Comparison of ENCODE assay signal across 2 cellular contexts in the genomic region with DNA sequence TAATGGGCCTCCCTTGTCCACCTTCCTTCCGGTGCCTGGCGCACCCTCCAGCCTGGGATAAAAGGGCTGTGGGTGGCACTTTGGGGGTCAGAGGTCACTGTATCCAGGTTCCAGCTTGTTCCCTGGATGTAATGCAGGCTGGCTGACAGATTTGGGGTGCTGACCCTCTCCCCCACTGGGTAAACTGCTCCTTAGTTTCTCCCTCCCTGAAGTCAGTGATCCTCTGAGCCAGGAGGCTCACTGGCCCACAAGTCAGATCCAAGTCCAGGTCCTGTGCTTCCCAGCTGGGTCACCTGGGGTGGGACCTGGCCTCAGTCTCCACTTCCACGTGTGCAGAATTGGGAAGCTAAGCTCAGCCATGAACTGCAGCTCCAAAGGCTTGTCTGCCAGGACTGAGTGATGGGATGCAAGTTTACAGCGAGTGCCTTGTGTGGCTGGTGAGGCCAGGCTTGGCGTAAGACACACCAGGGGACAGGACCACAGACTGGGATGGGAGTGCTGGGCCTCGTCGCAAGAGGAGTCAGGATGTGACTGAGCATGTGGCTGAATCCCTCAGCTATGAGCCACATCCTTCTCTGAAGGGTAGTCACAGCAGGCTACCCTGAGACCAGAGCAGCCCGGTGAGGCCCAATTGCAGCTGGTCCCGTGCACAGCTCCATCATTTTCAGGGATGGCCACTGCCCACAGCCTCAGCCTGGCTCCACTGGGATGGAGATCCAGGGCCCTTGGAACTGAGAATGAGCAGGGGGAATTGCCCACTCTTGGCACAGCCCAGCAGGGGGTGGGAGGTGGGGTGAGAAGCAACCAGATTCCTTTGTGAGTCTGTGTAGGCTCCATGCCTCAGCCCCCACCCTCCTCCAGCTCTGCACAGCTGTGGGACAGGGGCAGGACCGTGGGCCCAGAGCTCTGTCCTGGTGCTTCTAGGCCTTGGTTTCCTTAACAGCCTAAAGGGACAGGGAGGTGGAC.
TF ChIP-seq lines count a peak whose summit lies in the region.

No MANE protein-coding gene starts in this region.

TF ChIP-seq in GM23338, 12 proteins besides CTCF, POLR2A, EP300 and RAD21:
- TF ChIP-seq EZH2phosphoT487 (IDR thresholded peaks at IDR 0.05; ENCODE audit: unreplicated experiment) (no peak), CREB1 (CRISPR knock-in tag; IDR thresholded peaks at IDR 0.05; ENCODE audit: low read depth) (no peak), POLR2AphosphoS5 (IDR thresholded peaks at IDR 0.05; ENCODE audit: low read depth) (peak; percentile 38; the same call in 1 of the 2 replicates)

TF ChIP-seq in HepG2, 621 proteins besides CTCF, POLR2A, EP300 and RAD21 (continues in another document):
- TF ChIP-seq ZBTB7A (CRISPR knock-in tag; IDR thresholded peaks at IDR 0.05) (no peak), KDM2A (CRISPR knock-in tag; IDR thresholded peaks at IDR 0.05; ENCODE audit: borderline replicate concordance, low read depth) (peak; percentile 11; the same call in 1 of the 2 replicates), ZNF180 (CRISPR knock-in tag; IDR thresholded peaks at IDR 0.05; ENCODE audit: borderline replicate concordance, low read depth) (no peak), AKAP8 (CRISPR knock-in tag; IDR thresholded peaks at IDR 0.05) (peak; percentile 17; the same call in 1 of the 2 replicates), AGO2 (optimal IDR thresholded peaks at IDR 0.05; ENCODE audit: low read depth, low read length) (peak; percentile 53), ZNF773 (CRISPR knock-in tag; IDR thresholded peaks at IDR 0.05; ENCODE audit: borderline replicate concordance) (no peak), ZNF160 (CRISPR knock-in tag; IDR thresholded peaks at IDR 0.05) (no peak), ZBTB38 (CRISPR knock-in tag; IDR thresholded peaks at IDR 0.05) (no peak), MIER3 (CRISPR knock-in tag; IDR thresholded peaks at IDR 0.05; ENCODE audit: borderline replicate concordance) (no peak), CEBPB (IDR thresholded peaks at IDR 0.05; ENCODE audit: borderline replicate concordance, low read depth, low read length) (no peak), NONO (IDR thresholded peaks at IDR 0.05) (no peak), NONO (CRISPR knock-in tag; conservative IDR thresholded peaks at IDR 0.05) (0 out of 2 replicates have a peak, but pooled peaks have one; percentile 2), MZF1 (CRISPR knock-in tag; IDR thresholded peaks at IDR 0.05; ENCODE audit: borderline replicate concordance) (no peak), KLF11 (CRISPR knock-in tag; IDR thresholded peaks at IDR 0.05) (no peak), ETV5 (CRISPR knock-in tag; IDR thresholded peaks at IDR 0.05; ENCODE audit: borderline replicate concordance) (no peak), ISX (CRISPR knock-in tag; conservative IDR thresholded peaks at IDR 0.05) (no peak), ZNF34 (CRISPR knock-in tag; IDR thresholded peaks at IDR 0.05; ENCODE audit: borderline replicate concordance) (no peak), MYC (CRISPR knock-in tag; IDR thresholded peaks at IDR 0.05; ENCODE audit: borderline replicate concordance) (0 out of 2 replicates have a peak, but pooled peaks have one; percentile 12), POLR2G (IDR thresholded peaks at IDR 0.05; ENCODE audit: low read depth, low read length) (peak; percentile 47; the same call in 1 of the 2 replicates), HDAC1 (CRISPR knock-in tag; IDR thresholded peaks at IDR 0.05) (no peak), GATAD1 (CRISPR knock-in tag; IDR thresholded peaks at IDR 0.05) (no peak), HNRNPK (IDR thresholded peaks at IDR 0.05; ENCODE audit: low read depth, low read length, poor library complexity, severe bottlenecking) (no peak), ZNF331 (CRISPR knock-in tag; IDR thresholded peaks at IDR 0.05) (no peak), TEAD2 (CRISPR knock-in tag; IDR thresholded peaks at IDR 0.05) (no peak), ZFX (CRISPR knock-in tag; IDR thresholded peaks at IDR 0.05; ENCODE audit: low read depth) (peak; percentile 38; the same call in 1 of the 2 replicates)
- TF ChIP-seq, protein P1, sequence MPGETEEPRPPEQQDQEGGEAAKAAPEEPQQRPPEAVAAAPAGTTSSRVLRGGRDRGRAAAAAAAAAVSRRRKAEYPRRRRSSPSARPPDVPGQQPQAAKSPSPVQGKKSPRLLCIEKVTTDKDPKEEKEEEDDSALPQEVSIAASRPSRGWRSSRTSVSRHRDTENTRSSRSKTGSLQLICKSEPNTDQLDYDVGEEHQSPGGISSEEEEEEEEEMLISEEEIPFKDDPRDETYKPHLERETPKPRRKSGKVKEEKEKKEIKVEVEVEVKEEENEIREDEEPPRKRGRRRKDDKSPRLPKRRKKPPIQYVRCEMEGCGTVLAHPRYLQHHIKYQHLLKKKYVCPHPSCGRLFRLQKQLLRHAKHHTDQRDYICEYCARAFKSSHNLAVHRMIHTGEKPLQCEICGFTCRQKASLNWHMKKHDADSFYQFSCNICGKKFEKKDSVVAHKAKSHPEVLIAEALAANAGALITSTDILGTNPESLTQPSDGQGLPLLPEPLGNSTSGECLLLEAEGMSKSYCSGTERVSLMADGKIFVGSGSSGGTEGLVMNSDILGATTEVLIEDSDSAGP (CRISPR knock-in tag; IDR thresholded peaks at IDR 0.05; ENCODE audit: borderline replicate concordance) = peak; percentile 44; the same call in 1 of the 2 replicates
- TF ChIP-seq, protein P2, sequence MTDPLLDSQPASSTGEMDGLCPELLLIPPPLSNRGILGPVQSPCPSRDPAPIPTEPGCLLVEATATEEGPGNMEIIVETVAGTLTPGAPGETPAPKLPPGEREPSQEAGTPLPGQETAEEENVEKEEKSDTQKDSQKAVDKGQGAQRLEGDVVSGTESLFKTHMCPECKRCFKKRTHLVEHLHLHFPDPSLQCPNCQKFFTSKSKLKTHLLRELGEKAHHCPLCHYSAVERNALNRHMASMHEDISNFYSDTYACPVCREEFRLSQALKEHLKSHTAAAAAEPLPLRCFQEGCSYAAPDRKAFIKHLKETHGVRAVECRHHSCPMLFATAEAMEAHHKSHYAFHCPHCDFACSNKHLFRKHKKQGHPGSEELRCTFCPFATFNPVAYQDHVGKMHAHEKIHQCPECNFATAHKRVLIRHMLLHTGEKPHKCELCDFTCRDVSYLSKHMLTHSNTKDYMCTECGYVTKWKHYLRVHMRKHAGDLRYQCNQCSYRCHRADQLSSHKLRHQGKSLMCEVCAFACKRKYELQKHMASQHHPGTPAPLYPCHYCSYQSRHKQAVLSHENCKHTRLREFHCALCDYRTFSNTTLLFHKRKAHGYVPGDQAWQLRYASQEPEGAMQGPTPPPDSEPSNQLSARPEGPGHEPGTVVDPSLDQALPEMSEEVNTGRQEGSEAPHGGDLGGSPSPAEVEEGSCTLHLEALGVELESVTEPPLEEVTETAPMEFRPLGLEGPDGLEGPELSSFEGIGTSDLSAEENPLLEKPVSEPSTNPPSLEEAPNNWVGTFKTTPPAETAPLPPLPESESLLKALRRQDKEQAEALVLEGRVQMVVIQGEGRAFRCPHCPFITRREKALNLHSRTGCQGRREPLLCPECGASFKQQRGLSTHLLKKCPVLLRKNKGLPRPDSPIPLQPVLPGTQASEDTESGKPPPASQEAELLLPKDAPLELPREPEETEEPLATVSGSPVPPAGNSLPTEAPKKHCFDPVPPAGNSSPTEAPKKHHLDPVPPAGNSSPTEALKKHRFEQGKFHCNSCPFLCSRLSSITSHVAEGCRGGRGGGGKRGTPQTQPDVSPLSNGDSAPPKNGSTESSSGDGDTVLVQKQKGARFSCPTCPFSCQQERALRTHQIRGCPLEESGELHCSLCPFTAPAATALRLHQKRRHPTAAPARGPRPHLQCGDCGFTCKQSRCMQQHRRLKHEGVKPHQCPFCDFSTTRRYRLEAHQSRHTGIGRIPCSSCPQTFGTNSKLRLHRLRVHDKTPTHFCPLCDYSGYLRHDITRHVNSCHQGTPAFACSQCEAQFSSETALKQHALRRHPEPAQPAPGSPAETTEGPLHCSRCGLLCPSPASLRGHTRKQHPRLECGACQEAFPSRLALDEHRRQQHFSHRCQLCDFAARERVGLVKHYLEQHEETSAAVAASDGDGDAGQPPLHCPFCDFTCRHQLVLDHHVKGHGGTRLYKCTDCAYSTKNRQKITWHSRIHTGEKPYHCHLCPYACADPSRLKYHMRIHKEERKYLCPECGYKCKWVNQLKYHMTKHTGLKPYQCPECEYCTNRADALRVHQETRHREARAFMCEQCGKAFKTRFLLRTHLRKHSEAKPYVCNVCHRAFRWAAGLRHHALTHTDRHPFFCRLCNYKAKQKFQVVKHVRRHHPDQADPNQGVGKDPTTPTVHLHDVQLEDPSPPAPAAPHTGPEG (CRISPR knock-in tag; IDR thresholded peaks at IDR 0.05) = no peak
- TF ChIP-seq, protein P3, sequence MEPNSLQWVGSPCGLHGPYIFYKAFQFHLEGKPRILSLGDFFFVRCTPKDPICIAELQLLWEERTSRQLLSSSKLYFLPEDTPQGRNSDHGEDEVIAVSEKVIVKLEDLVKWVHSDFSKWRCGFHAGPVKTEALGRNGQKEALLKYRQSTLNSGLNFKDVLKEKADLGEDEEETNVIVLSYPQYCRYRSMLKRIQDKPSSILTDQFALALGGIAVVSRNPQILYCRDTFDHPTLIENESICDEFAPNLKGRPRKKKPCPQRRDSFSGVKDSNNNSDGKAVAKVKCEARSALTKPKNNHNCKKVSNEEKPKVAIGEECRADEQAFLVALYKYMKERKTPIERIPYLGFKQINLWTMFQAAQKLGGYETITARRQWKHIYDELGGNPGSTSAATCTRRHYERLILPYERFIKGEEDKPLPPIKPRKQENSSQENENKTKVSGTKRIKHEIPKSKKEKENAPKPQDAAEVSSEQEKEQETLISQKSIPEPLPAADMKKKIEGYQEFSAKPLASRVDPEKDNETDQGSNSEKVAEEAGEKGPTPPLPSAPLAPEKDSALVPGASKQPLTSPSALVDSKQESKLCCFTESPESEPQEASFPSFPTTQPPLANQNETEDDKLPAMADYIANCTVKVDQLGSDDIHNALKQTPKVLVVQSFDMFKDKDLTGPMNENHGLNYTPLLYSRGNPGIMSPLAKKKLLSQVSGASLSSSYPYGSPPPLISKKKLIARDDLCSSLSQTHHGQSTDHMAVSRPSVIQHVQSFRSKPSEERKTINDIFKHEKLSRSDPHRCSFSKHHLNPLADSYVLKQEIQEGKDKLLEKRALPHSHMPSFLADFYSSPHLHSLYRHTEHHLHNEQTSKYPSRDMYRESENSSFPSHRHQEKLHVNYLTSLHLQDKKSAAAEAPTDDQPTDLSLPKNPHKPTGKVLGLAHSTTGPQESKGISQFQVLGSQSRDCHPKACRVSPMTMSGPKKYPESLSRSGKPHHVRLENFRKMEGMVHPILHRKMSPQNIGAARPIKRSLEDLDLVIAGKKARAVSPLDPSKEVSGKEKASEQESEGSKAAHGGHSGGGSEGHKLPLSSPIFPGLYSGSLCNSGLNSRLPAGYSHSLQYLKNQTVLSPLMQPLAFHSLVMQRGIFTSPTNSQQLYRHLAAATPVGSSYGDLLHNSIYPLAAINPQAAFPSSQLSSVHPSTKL (CRISPR knock-in tag; IDR thresholded peaks at IDR 0.05) = no peak
- TF ChIP-seq, protein P4, sequence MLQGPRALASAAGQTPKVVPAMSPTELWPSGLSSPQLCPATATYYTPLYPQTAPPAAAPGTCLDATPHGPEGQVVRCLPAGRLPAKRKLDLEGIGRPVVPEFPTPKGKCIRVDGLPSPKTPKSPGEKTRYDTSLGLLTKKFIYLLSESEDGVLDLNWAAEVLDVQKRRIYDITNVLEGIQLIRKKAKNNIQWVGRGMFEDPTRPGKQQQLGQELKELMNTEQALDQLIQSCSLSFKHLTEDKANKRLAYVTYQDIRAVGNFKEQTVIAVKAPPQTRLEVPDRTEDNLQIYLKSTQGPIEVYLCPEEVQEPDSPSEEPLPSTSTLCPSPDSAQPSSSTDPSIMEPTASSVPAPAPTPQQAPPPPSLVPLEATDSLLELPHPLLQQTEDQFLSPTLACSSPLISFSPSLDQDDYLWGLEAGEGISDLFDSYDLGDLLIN (CRISPR knock-in tag; IDR thresholded peaks at IDR 0.05; ENCODE audit: borderline replicate concordance) = no peak
- TF ChIP-seq, protein P5, sequence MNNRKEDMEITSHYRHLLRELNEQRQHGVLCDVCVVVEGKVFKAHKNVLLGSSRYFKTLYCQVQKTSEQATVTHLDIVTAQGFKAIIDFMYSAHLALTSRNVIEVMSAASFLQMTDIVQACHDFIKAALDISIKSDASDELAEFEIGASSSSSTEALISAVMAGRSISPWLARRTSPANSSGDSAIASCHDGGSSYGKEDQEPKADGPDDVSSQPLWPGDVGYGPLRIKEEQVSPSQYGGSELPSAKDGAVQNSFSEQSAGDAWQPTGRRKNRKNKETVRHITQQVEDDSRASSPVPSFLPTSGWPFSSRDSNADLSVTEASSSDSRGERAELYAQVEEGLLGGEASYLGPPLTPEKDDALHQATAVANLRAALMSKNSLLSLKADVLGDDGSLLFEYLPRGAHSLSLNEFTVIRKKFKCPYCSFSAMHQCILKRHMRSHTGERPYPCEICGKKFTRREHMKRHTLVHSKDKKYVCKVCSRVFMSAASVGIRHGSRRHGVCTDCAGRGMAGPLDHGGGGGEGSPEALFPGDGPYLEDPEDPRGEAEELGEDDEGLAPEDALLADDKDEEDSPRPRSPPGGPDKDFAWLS (CRISPR knock-in tag; IDR thresholded peaks at IDR 0.05; ENCODE audit: borderline replicate concordance) = no peak
- TF ChIP-seq, protein P6, sequence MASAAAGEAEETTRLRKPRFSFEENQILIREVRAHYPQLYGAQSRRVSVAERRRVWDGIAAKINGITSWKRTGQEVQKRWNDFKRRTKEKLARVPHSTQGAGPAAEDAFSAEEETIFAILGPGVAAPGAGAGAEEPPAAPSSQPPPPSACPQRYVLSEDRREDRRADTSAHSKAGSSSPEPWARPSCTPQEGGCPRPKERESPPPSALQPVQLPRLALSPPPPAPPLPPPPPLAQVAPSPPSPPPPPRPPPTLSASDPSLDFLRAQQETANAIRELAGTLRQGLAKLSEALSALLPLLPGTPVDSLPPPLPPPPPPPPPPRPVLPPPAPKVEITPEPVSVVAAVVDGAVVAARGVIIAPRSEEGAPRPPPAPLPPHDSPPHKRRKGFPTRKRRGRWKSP (CRISPR knock-in tag; IDR thresholded peaks at IDR 0.05) = no peak
- TF ChIP-seq, protein P7, sequence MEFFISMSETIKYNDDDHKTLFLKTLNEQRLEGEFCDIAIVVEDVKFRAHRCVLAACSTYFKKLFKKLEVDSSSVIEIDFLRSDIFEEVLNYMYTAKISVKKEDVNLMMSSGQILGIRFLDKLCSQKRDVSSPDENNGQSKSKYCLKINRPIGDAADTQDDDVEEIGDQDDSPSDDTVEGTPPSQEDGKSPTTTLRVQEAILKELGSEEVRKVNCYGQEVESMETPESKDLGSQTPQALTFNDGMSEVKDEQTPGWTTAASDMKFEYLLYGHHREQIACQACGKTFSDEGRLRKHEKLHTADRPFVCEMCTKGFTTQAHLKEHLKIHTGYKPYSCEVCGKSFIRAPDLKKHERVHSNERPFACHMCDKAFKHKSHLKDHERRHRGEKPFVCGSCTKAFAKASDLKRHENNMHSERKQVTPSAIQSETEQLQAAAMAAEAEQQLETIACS (CRISPR knock-in tag; IDR thresholded peaks at IDR 0.05) = no peak
- TF ChIP-seq, protein P8, sequence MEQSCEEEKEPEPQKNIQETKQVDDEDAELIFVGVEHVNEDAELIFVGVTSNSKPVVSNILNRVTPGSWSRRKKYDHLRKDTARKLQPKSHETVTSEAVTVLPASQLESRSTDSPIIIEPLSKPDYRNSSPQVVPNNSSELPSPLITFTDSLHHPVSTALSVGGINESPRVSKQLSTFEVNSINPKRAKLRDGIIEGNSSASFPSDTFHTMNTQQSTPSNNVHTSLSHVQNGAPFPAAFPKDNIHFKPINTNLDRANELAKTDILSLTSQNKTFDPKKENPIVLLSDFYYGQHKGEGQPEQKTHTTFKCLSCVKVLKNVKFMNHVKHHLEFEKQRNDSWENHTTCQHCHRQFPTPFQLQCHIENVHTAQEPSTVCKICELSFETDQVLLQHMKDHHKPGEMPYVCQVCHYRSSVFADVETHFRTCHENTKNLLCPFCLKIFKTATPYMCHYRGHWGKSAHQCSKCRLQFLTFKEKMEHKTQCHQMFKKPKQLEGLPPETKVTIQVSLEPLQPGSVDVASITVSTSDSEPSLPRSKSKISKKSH (CRISPR knock-in tag; IDR thresholded peaks at IDR 0.05; ENCODE audit: borderline replicate concordance) = no peak
